Comparison of ENCODE assay signal across 9 cellular contexts in genomic region chr2:134718956-134719814, GRCh38. TPM values are rescaled to one million over a fixed set of nuclear protein-coding genes. Genes with fewer than 3 reads are reported as not detected.
DNase-seq lines count a peak whose midpoint lies in the region; ATAC-seq and TF ChIP-seq lines count a peak whose summit lies in the region.
"Had no signal": no experiment of that assay in that cellular context is flagged by ENCODE, and none has a peak within 500 bp of the region (broad histone marks: within the 10 kb centered on the region; RNA-seq: fewer than 3 reads in every experiment).

TSS of gene TMEM163 (minus strand) at chr2:134719000.

- H3K18ac ChIP-seq in neuronal stem cell (ENCODE audit: low read length) = peak within 1 kb of the TSS; percentile 96

- no peak within 1 kb of the TSS for H3K4ac ChIP-seq in neuronal stem cell (ENCODE audit: low read length)

- peak within 1 kb of the TSS; percentile 16 for H3K23ac ChIP-seq in neuronal stem cell (ENCODE audit: low read depth, low read length, poor library complexity)

- peak within 1 kb of the TSS; percentile 63 for H2BK12ac ChIP-seq in neuronal stem cell (ENCODE audit: low read length)

- intact Hi-C loops in activated CD4-positive, alpha-beta memory T cell treated with anti-CD3 and anti-CD28 coated beads for 36 hours (cut with micrococcal nuclease) = no loop called here

- no peak within 1 kb of the TSS for H4K8ac ChIP-seq in neuronal stem cell (ENCODE audit: low read depth, low read length)

- H3K4me1 Mint-ChIP-seq in activated CD4-positive, alpha-beta memory T cell treated with anti-CD3 and anti-CD28 coated beads for 36 hours (ENCODE audit: low read depth) = peaks cover 14% of the 10 kb centered on the region

- peak within 1 kb of the TSS; percentile 63 for H2BK15ac ChIP-seq in neuronal stem cell (ENCODE audit: low read length)

- no peak within 1 kb of the TSS for H3K14ac ChIP-seq in neuronal stem cell (ENCODE audit: low read length)

- peaks cover 46% of the 10 kb centered on the region for H3K27me3 Mint-ChIP-seq in activated CD4-positive, alpha-beta memory T cell treated with anti-CD3 and anti-CD28 coated beads for 36 hours

- peak within 1 kb of the TSS; percentile 85 for H2AFZ ChIP-seq in neuronal stem cell (ENCODE audit: low read length)

- H3K27ac ChIP-seq in HL-60 (replicated peaks) (no peak within 1 kb of the TSS), neuronal stem cell (replicated peaks; ENCODE audit: low read length) (no peak within 1 kb of the TSS)

- H2BK5ac ChIP-seq in neuronal stem cell (ENCODE audit: low read length) = no peak within 1 kb of the TSS

- peak within 1 kb of the TSS; percentile 63 for H3K4me3 Mint-ChIP-seq in activated CD4-positive, alpha-beta memory T cell treated with anti-CD3 and anti-CD28 coated beads for 36 hours

- H3K4me3 ChIP-seq in HL-60 (replicated peaks; ENCODE audit: insufficient read depth, low read length) (peak within 1 kb of the TSS; percentile 22), fibroblast of pulmonary artery (replicated peaks; ENCODE audit: low read depth, low read length) (peak within 1 kb of the TSS; percentile 39), neuronal stem cell (ENCODE audit: low read length in 2 of 2) (peak within 1 kb of the TSS; percentile 5 to 84)

- no CpG with 5 or more reads among the region's 77 CpGs for WGBS in neuronal stem cell (ENCODE audit: extremely low coverage in 2 of 2, insufficient read length in 2 of 2, insufficient replicate concordance in 1 of 2), 2 donors

- no peak within 1 kb of the TSS for H2BK120ac ChIP-seq in neuronal stem cell (ENCODE audit: low read depth, low read length)

- H3K79me1 ChIP-seq in neuronal stem cell (ENCODE audit: low read depth, low read length) = peaks cover 2% of the 10 kb centered on the region

- POLR2A ChIA-PET in activated CD4-positive, alpha-beta memory T cell treated with anti-CD3 and anti-CD28 coated beads for 36 hours (lab: Charles Lee) = no interaction called here

- TF ChIP-seq CTCF in HL-60 (IDR thresholded peaks at IDR 0.05; ENCODE audit: insufficient read depth, low read length) = no peak
- TF ChIP-seq CTCF in fibroblast of pulmonary artery (IDR thresholded peaks at IDR 0.05; ENCODE audit: low read length, missing control alignments) = no peak

- no peak within 1 kb of the TSS for H4K91ac ChIP-seq in neuronal stem cell (ENCODE audit: low read depth, low read length, poor library complexity)

- no peaks in the 10 kb centered on the region for H3K36me3 Mint-ChIP-seq in activated CD4-positive, alpha-beta memory T cell treated with anti-CD3 and anti-CD28 coated beads for 36 hours

- no peak for ATAC-seq in HG03280 (IDR thresholded peaks at IDR 0.05; ENCODE audit: unreplicated experiment)

- CTCF ChIA-PET in activated CD4-positive, alpha-beta memory T cell treated with anti-CD3 and anti-CD28 coated beads for 36 hours (lab: Charles Lee) = interaction anchor here (1.5 kb wide), 1 partner anchor 268 kb away, joined by 3 read pairs; no protein-coding TSS in a partner anchor

- H3K36me3 ChIP-seq in neuronal stem cell (replicated peaks in 1 of 2; ENCODE audit: control insufficient read depth in 2 of 2, insufficient read depth in 2 of 2, low read length in 2 of 2) = no peaks in the 10 kb centered on the region

- peaks cover 0 to 3% of the 10 kb centered on the region in 2 donors for H3K4me1 ChIP-seq in neuronal stem cell (ENCODE audit: control insufficient read depth in 2 of 2, insufficient read depth in 1 of 2, low read depth in 1 of 2, low read length in 2 of 2)

- H3K27me3 ChIP-seq in HL-60 (ENCODE audit: insufficient read depth, poor library complexity, severe bottlenecking) = peaks cover 49% of the 10 kb centered on the region
- peaks cover 0 to 74% (median 32%) of the 10 kb centered on the region in 3 experiments for H3K27me3 ChIP-seq in neuronal stem cell (ENCODE audit: control insufficient read depth in 3 of 3, insufficient read depth in 3 of 3, low read depth in 1 of 3, low read length in 3 of 3)

- peaks cover 0 to 3% of the 10 kb centered on the region in 2 donors for H3K9me3 ChIP-seq in neuronal stem cell (replicated peaks in 1 of 2; ENCODE audit: control insufficient read depth in 2 of 2, insufficient read depth in 1 of 2, low read depth in 1 of 2, low read length in 2 of 2)

- DNase-seq in NCI-H2081 (lab: John Stamatoyannopoulos, UW) = peak; percentile 52 to 63
- no peak for DNase-seq in NCI-H2081 treated with DMSO at 0.1 percent for 48 hours (lab: John Stamatoyannopoulos, UW)
- DNase-seq in HL-60 (ENCODE audit: low read depth in 1 of 2, low spot score in 1 of 2) = no peak
- peak; percentile 27 for DNase-seq in activated CD4-positive, alpha-beta memory T cell treated with anti-CD3 and anti-CD28 coated beads for 36 hours
- no peak for DNase-seq in fibroblast of pulmonary artery (ENCODE audit: low read depth)
- peak; percentile 43 for DNase-seq in neuronal stem cell (ENCODE audit: low spot score)
- DNase-seq in NAMALWA (ENCODE audit: low spot score) = no peak

- H3K27ac Mint-ChIP-seq in activated CD4-positive, alpha-beta memory T cell treated with anti-CD3 and anti-CD28 coated beads for 36 hours = no peak within 1 kb of the TSS

- peak within 1 kb of the TSS; percentile 90 for H3K9ac ChIP-seq in neuronal stem cell (ENCODE audit: low read depth, low read length, poor library complexity)

- H3K4me2 ChIP-seq in neuronal stem cell (ENCODE audit: insufficient read depth, low read length, poor library complexity, severe bottlenecking) = peak within 1 kb of the TSS; percentile 85

- no peaks in the 10 kb centered on the region for H3K9me3 Mint-ChIP-seq in activated CD4-positive, alpha-beta memory T cell treated with anti-CD3 and anti-CD28 coated beads for 36 hours

- H2AK5ac ChIP-seq in neuronal stem cell (ENCODE audit: low read depth, low read length) = peak within 1 kb of the TSS; percentile 57

RNA-seq across cellular contexts. Expression of gene TMEM163, which starts in this region (rescaled TPM):
- total RNA-seq in activated CD4-positive, alpha-beta memory T cell treated with anti-CD3 and anti-CD28 coated beads for 36 hours = under 1 TPM in 1 of 2 experiments, not detected in 1; 0.12 TPM
- 8.5 TPM for polyA plus RNA-seq in neuronal stem cell (2013, experiment 1 of 2)
- 8.8 TPM for polyA plus RNA-seq in neuronal stem cell (2013, experiment 2 of 2)
- polyA plus RNA-seq: AG04450 had no signal

Comparison
In these comparisons a context has a peak if more than half of its experiments do, and no peak if none do; other contexts are left out.
1. DNase-seq: peak in NCI-H2081 (2 of 2) and neuronal stem cell (single experiment); none in NCI-H2081 treated with DMSO at 0.1 percent for 48 hours (single experiment), HL-60 (0 of 2), fibroblast of pulmonary artery (single experiment) and NAMALWA (single experiment).
2. Peak in DNase-seq in activated CD4-positive, alpha-beta memory T cell treated with anti-CD3 and anti-CD28 coated beads for 36 hours; RNA of the gene not detected or under 1 TPM.
3. Peak in every context shown above with its lines, with median percentiles within 50 percentile points of each other: H3K4me3 ChIP-seq.